9 cellular contexts compared by ENCODE assay signal in genomic region chr12:51531284-51531981, GRCh38. TPM values are rescaled to one million over a fixed set of nuclear protein-coding genes. Genes with fewer than 3 reads are reported as not detected.
DNase-seq lines count a peak whose midpoint lies in the region; ATAC-seq, FAIRE-seq and TF ChIP-seq lines count a peak whose summit lies in the region.
"Had no signal": no experiment of that assay in that cellular context is flagged by ENCODE, and none has a peak within 500 bp of the region (broad histone marks: within the 10 kb centered on the region; RNA-seq: fewer than 3 reads in every experiment).

No MANE protein-coding gene starts in this region.

- H3K27ac ChIP-seq in A549 (peak overlapping the region in 1 of 2 experiments; percentile 52; a peak in 1 of 6 replicates), aorta (ENCODE audit: low read depth in 1 of 2, low read length in 2 of 2) (no peak overlapping the region)
- H3K27ac ChIP-seq: vagina had no signal

- TF ChIP-seq CTCF in A549 (IDR thresholded peaks at IDR 0.05): no peak

- ATAC-seq in A549 (peak; percentile 44 to 65), GM18867 (IDR thresholded peaks at IDR 0.05; ENCODE audit: unreplicated experiment) (no peak), GM21367 (IDR thresholded peaks at IDR 0.05; ENCODE audit: unreplicated experiment) (no peak), aorta (ENCODE audit: low FRiP score) (no peak)

- peaks cover 19% of the 10 kb centered on the region; the same call in 2 of the 3 replicates for H3K4me1 ChIP-seq in A549
- no peaks in the 10 kb centered on the region for H3K4me1 ChIP-seq in aorta (ENCODE audit: control insufficient read depth in 1 of 2, insufficient read depth in 2 of 2, low read length in 2 of 2)

- H3K27me3 ChIP-seq in aorta (ENCODE audit: control insufficient read depth in 1 of 2, insufficient read depth in 2 of 2, low read length in 1 of 2): no peaks in the 10 kb centered on the region
- H3K27me3 ChIP-seq: vagina had no signal

- H3K4me3 ChIP-seq in A549 (no peak overlapping the region), aorta (ENCODE audit: low read length in 2 of 2) (no peak overlapping the region)
- H3K4me3 ChIP-seq: vagina had no signal

- H3K9me3 ChIP-seq in A549 (no peaks in the 10 kb centered on the region), aorta (ENCODE audit: control insufficient read depth, low read length) (no peaks in the 10 kb centered on the region)
- H3K9me3 ChIP-seq: vagina had no signal

- no peak for FAIRE-seq in A549 (lab: Jason Lieb, UNC)

- H3K36me3 ChIP-seq in aorta (ENCODE audit: control insufficient read depth in 1 of 2, insufficient read depth in 2 of 2, low read length in 1 of 2): no peaks in the 10 kb centered on the region
- H3K36me3 ChIP-seq: vagina had no signal

- CTCF ChIA-PET in A549 (lab: Yijun Ruan, JAX): interaction anchor here (0.7 to 16.3 kb wide), 40 partner anchors 10 to 480 kb away, joined by 3 to 245 read pairs (median 4); partner anchors contain the start of gene SLC4A8

- TF ChIP-seq EP300 in A549 (IDR thresholded peaks at IDR 0.05): no peak

- DNase-seq in A549 (ENCODE audit: low read depth in 1 of 2, low spot score in 1 of 2) (no peak), ELF-1 (ENCODE audit: low read depth, low spot score) (peak; percentile 21), SK-N-DZ (ENCODE audit: low spot score) (peak; percentile 43), islet precursor cell (peak; percentile 52), aorta (no peak), LoVo (ENCODE audit: low spot score) (no peak)

- WGBS in A549 (ENCODE audit: missing lambda C conversion rate): 45% methylated on average over 12 of the region's 12 CpGs
- WGBS in aorta, 2 donors: 54 to 57% methylated on average over 12 of the region's 12 CpGs

- peak overlapping the region; percentile 61 for H3K4me2 ChIP-seq in A549

- no peak for TF ChIP-seq POLR2A in A549 (IDR thresholded peaks at IDR 0.05; ENCODE audit: low read length)

- TF ChIP-seq RAD21 in A549 (conservative IDR thresholded peaks at IDR 0.05 in 1 of 2, IDR thresholded peaks at IDR 0.05 in 1 of 2): no peak

- intact Hi-C loops in aorta (cut with DNase I): loop anchor here in 1 of 2 donors (5.0 to 10.0 kb wide), 2 partner anchors 109 to 283 kb away; partner anchors contain the start of gene SLC4A8

- POLR2A ChIA-PET in A549 (lab: Yijun Ruan, JAX): interaction anchor here (1.5 kb wide), 1 partner anchor 289 kb away, joined by 6 read pairs; no protein-coding TSS in a partner anchor

TF ChIP-seq in A549, 52 proteins besides CTCF, POLR2A, EP300 and RAD21:
- TF ChIP-seq E2F6 (IDR thresholded peaks at IDR 0.05; ENCODE audit: borderline replicate concordance, low read depth) (no peak), MYC (IDR thresholded peaks at IDR 0.05; ENCODE audit: borderline replicate concordance, low read length) (no peak), POLR2AphosphoS2 (conservative IDR thresholded peaks at IDR 0.05; ENCODE audit: low read length) (no peak), HOXB13 (CRISPR knock-in tag; IDR thresholded peaks at IDR 0.05; ENCODE audit: low read depth) (no peak), FOSL2 (IDR thresholded peaks at IDR 0.05) (no peak), FOSL2 (CRISPR knock-in tag; IDR thresholded peaks at IDR 0.05) (no peak)
- TF ChIP-seq, protein P1, sequence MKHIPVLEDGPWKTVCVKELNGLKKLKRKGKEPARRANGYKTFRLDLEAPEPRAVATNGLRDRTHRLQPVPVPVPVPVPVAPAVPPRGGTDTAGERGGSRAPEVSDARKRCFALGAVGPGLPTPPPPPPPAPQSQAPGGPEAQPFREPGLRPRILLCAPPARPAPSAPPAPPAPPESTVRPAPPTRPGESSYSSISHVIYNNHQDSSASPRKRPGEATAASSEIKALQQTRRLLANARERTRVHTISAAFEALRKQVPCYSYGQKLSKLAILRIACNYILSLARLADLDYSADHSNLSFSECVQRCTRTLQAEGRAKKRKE (CRISPR knock-in tag; IDR thresholded peaks at IDR 0.05; ENCODE audit: low read depth): no peak

RNA-seq across cellular contexts. Expression of gene SCN8A, which starts 59.6 kb away (rescaled TPM):
- 4.8 and 6.2 TPM in 2 replicates for polyA plus RNA-seq in A549 (2011; rRNA removed)
- 1.9 and 2.3 TPM in 2 replicates for polyA plus RNA-seq in A549 (2012; cell fraction: cytosol; rRNA removed)
- 3.5 and 5.6 TPM in 2 replicates for polyA plus RNA-seq in A549 (2012; cell fraction: nucleus; rRNA removed)
- 1.8 to 2.2 TPM (median 2.1 TPM) in 3 replicates for polyA plus RNA-seq in A549 (2017; fragmentation: RNase III; extraction: RNeasy Plus Mini Kit Qiagen cat#74134 plus additional on column Dnase treatment)
- 23.8 and 29.1 TPM in 2 replicates for polyA minus RNA-seq in A549 (2011; rRNA and poly(A)+ RNA removed)
- polyA plus RNA-seq in SK-N-DZ (2014; cell fraction: cytosol; rRNA removed): 4.4 and 12.7 TPM in 2 replicates
- polyA plus RNA-seq in SK-N-DZ (2014; cell fraction: nucleus; rRNA removed): 11.9 and 18.7 TPM in 2 replicates
- under 1 TPM; 0.42 to 0.48 TPM for total RNA-seq in aorta
- polyA plus RNA-seq in aorta: under 1 TPM; under 0.01 to 0.13 TPM

Comparison
In these comparisons a context has a peak if more than half of its experiments do, and no peak if none do; other contexts are left out.
1. ATAC-seq: peak in A549 (2 of 2); none in GM18867 (single experiment), GM21367 (single experiment) and aorta (single experiment).
2. DNase-seq: peak in ELF-1 (single experiment), SK-N-DZ (single experiment) and islet precursor cell (single experiment); none in A549 (0 of 2), aorta (0 of 2) and LoVo (single experiment).